In genomic region chr7:6654113-6654841, GRCh38 we compare ENCODE assay signal across 13 cellular contexts.
"Had no signal": no experiment of that assay in that cellular context is flagged by ENCODE, and none has a peak within 500 bp of the region (broad histone marks: within the 10 kb centered on the region; RNA-seq: fewer than 3 reads in every experiment).

No MANE protein-coding gene starts in this region.

- H3K9me3 Mint-ChIP-seq: activated naive CD4-positive, alpha-beta T cell treated with anti-CD3 and anti-CD28 coated beads, Interleukin-2, amount 50 U/mL, for 24 hours; natural killer cell; stimulated activated naive CD8-positive, alpha-beta T cell treated with anti-CD3 and anti-CD28 coated beads, Interleukin-15, Interleukin-2, amounts not matched to agents 100 ng/mL and 50 ng/mL, for 24 hours had no signal

- H3K27me3 Mint-ChIP-seq: activated naive CD4-positive, alpha-beta T cell treated with anti-CD3 and anti-CD28 coated beads, Interleukin-2, amount 50 U/mL, for 24 hours; progenitor cell of endocrine pancreas; stimulated activated naive CD8-positive, alpha-beta T cell treated with anti-CD3 and anti-CD28 coated beads, Interleukin-15, Interleukin-2, amounts not matched to agents 100 ng/mL and 50 ng/mL, for 24 hours had no signal

- H3K4me3 Mint-ChIP-seq: activated naive CD4-positive, alpha-beta T cell treated with anti-CD3 and anti-CD28 coated beads, Interleukin-2, amount 50 U/mL, for 24 hours; natural killer cell; stimulated activated naive CD8-positive, alpha-beta T cell treated with anti-CD3 and anti-CD28 coated beads, Interleukin-15, Interleukin-2, amounts not matched to agents 100 ng/mL and 50 ng/mL, for 24 hours had no signal

- DNase-seq: activated CD4-positive, alpha-beta T cell treated with anti-CD3 and anti-CD28 coated beads, Interleukin-2, amount 50 U/mL, for 4 hours; esophagus squamous epithelium; natural killer cell; right cardiac atrium had no signal

- H3K4me2 ChIP-seq: hepatocyte, smooth muscle cell had no signal

- H3K27ac Mint-ChIP-seq: activated naive CD4-positive, alpha-beta T cell treated with anti-CD3 and anti-CD28 coated beads, Interleukin-2, amount 50 U/mL, for 24 hours; stimulated activated naive CD8-positive, alpha-beta T cell treated with anti-CD3 and anti-CD28 coated beads, Interleukin-15, Interleukin-2, amounts not matched to agents 100 ng/mL and 50 ng/mL, for 24 hours had no signal

- H3K4me1 ChIP-seq: adrenal gland had no signal

- H3K36me3 Mint-ChIP-seq: natural killer cell had no signal

- H3K27ac ChIP-seq: adrenal gland, cardiac muscle cell, esophagus squamous epithelium, hepatocyte, thoracic aorta had no signal

- H3K4me3 ChIP-seq: adrenal gland, cardiac muscle cell, esophagus squamous epithelium, hepatocyte, smooth muscle cell, thoracic aorta had no signal

- ATAC-seq: left lobe of liver, natural killer cell, right cardiac atrium had no signal

- H2AFZ ChIP-seq: hepatocyte had no signal

- H3K9me3 ChIP-seq: adrenal gland, thoracic aorta had no signal

- H3K79me2 ChIP-seq: hepatocyte had no signal

- H3K27me3 ChIP-seq: adrenal gland, cardiac muscle cell, esophagus squamous epithelium, hepatocyte had no signal
